8 cellular contexts compared by ENCODE assay signal in genomic region chr2:85595378-85596232, GRCh38. TPM values are rescaled to one million over a fixed set of nuclear protein-coding genes. Genes with fewer than 3 reads are reported as not detected.
A peak's percentile ranks its signal among the peaks of the same experiment; 100 is the strongest.
DNase-seq lines count a peak whose midpoint lies in the region; ATAC-seq and TF ChIP-seq lines count a peak whose summit lies in the region.

Gene RNF181 (plus strand): TSS chr2:85595745. CDS start chr2:85595764, 19 bp downstream.

- H3K4me1 ChIP-seq in suprapubic skin = peaks cover 43% of the 10 kb centered on the region

- H3K36me3 ChIP-seq in GM06990 (ENCODE audit: control insufficient read depth, insufficient read depth, low read length) (peaks cover 8% of the 10 kb centered on the region), suprapubic skin (peaks cover 28% of the 10 kb centered on the region)

- H3K4me3 ChIP-seq in GM06990 (replicated peaks; ENCODE audit: low read depth, low read length) = peak within 1 kb of the TSS; percentile 97
- peak within 1 kb of the TSS; percentile 61 for H3K4me3 ChIP-seq in suprapubic skin

- TF ChIP-seq POLR2A in suprapubic skin (IDR thresholded peaks at IDR 0.05) = peak; percentile 51 to 80

- ATAC-seq in HG02588 (IDR thresholded peaks at IDR 0.05; ENCODE audit: unreplicated experiment) (peak; percentile 97), SK-N-SH treated with all-trans-retinoic acid at 6 μM for 48 hours (peak; percentile 99)

- H3K9me3 Mint-ChIP-seq in activated naive CD4-positive, alpha-beta T cell treated with anti-CD3 and anti-CD28 coated beads, Interleukin-2, amount 50 U/mL, for 24 hours = no peaks in the 10 kb centered on the region

- TF ChIP-seq CTCF in GM06990 (IDR thresholded peaks at IDR 0.05; ENCODE audit: insufficient read depth, low read length, poor library complexity, severe bottlenecking) (no peak), suprapubic skin (IDR thresholded peaks at IDR 0.05) (no peak)

- peak within 1 kb of the TSS; percentile 99 for H3K4me3 Mint-ChIP-seq in activated naive CD4-positive, alpha-beta T cell treated with anti-CD3 and anti-CD28 coated beads, Interleukin-2, amount 50 U/mL, for 24 hours

- no peaks in the 10 kb centered on the region for H3K27me3 Mint-ChIP-seq in activated naive CD4-positive, alpha-beta T cell treated with anti-CD3 and anti-CD28 coated beads, Interleukin-2, amount 50 U/mL, for 24 hours

- no peaks in the 10 kb centered on the region for H3K36me3 Mint-ChIP-seq in activated naive CD4-positive, alpha-beta T cell treated with anti-CD3 and anti-CD28 coated beads, Interleukin-2, amount 50 U/mL, for 24 hours

- under 1% methylated on average over 27 of the region's 46 CpGs for WGBS in suprapubic skin

- no peak for TF ChIP-seq EP300 in suprapubic skin (IDR thresholded peaks at IDR 0.05)

- H3K27me3 ChIP-seq in GM06990 (replicated peaks; ENCODE audit: control insufficient read depth, insufficient read depth, low read length) (no peaks in the 10 kb centered on the region), suprapubic skin (no peaks in the 10 kb centered on the region)

- peaks cover 36% of the 10 kb centered on the region for H3K4me1 Mint-ChIP-seq in activated naive CD4-positive, alpha-beta T cell treated with anti-CD3 and anti-CD28 coated beads, Interleukin-2, amount 50 U/mL, for 24 hours

- peak; percentile 88 for DNase-seq in GM06990 (ENCODE audit: extremely low read depth, insufficient read length)
- DNase-seq in NCI-H1092 (lab: John Stamatoyannopoulos, UW) = peak; percentile 94
- DNase-seq in globus pallidus (ENCODE audit: low spot score) = peak; percentile 99
- peak; percentile 73 to 99 (median 97) for DNase-seq in nucleus accumbens (lab: John Stamatoyannopoulos, UW)
- peak; percentile 98 for DNase-seq in suprapubic skin (ENCODE audit: low spot score in 2 of 2)

- no peaks in the 10 kb centered on the region for H3K9me3 ChIP-seq in suprapubic skin

- H3K27ac Mint-ChIP-seq in activated naive CD4-positive, alpha-beta T cell treated with anti-CD3 and anti-CD28 coated beads, Interleukin-2, amount 50 U/mL, for 24 hours = peak within 1 kb of the TSS; percentile 97

- H3K27ac ChIP-seq in suprapubic skin = peak within 1 kb of the TSS; percentile 83

TF ChIP-seq in SK-N-SH treated with all-trans-retinoic acid at 6 μM for 48 hours, 23 proteins besides CTCF, POLR2A, EP300 and RAD21:
- no peak for TF ChIP-seq TOX (CRISPR knock-in tag; IDR thresholded peaks at IDR 0.05; ENCODE audit: borderline replicate concordance)
- no peak for TF ChIP-seq POU6F1 (CRISPR knock-in tag; IDR thresholded peaks at IDR 0.05; ENCODE audit: borderline replicate concordance, low read depth)
- TF ChIP-seq ESRRG (CRISPR knock-in tag; IDR thresholded peaks at IDR 0.05) = no peak
- no peak for TF ChIP-seq CSRNP3 (CRISPR knock-in tag; IDR thresholded peaks at IDR 0.05)
- TF ChIP-seq PATZ1 (CRISPR knock-in tag; IDR thresholded peaks at IDR 0.05; ENCODE audit: borderline replicate concordance) = no peak
- no peak for TF ChIP-seq ISL1 (CRISPR knock-in tag; IDR thresholded peaks at IDR 0.05)
- TF ChIP-seq RARB (CRISPR knock-in tag; IDR thresholded peaks at IDR 0.05) = no peak
- no peak for TF ChIP-seq ARNTL (CRISPR knock-in tag; IDR thresholded peaks at IDR 0.05; ENCODE audit: borderline replicate concordance, low read depth)
- no peak for TF ChIP-seq ZC3H10 (CRISPR knock-in tag; IDR thresholded peaks at IDR 0.05)
- no peak for TF ChIP-seq GLIS3 (CRISPR knock-in tag; IDR thresholded peaks at IDR 0.05)
- TF ChIP-seq CREB5 (CRISPR knock-in tag; IDR thresholded peaks at IDR 0.05; ENCODE audit: low read depth) = no peak
- TF ChIP-seq ZNF565 (CRISPR knock-in tag; conservative IDR thresholded peaks at IDR 0.05; ENCODE audit: low read depth) = no peak
- TF ChIP-seq ZFP30 (CRISPR knock-in tag; IDR thresholded peaks at IDR 0.05) = no peak
- TF ChIP-seq CSDC2 (CRISPR knock-in tag; IDR thresholded peaks at IDR 0.05) = no peak
- TF ChIP-seq TSHZ2 (CRISPR knock-in tag; IDR thresholded peaks at IDR 0.05) = no peak
- no peak for TF ChIP-seq ZNF70 (CRISPR knock-in tag; IDR thresholded peaks at IDR 0.05)
- TF ChIP-seq ZNF8 (CRISPR knock-in tag; IDR thresholded peaks at IDR 0.05) = no peak
- TF ChIP-seq SNAI2 (CRISPR knock-in tag; IDR thresholded peaks at IDR 0.05) = no peak
- no peak for TF ChIP-seq TCF4 (CRISPR knock-in tag; IDR thresholded peaks at IDR 0.05; ENCODE audit: borderline replicate concordance)
TF ChIP-seq in SK-N-SH treated with all-trans-retinoic acid at 6 μM for 48 hours: peak in this region for 0.

RNA-seq across cellular contexts. Expression of gene RNF181, which starts in this region (rescaled TPM):
- total RNA-seq in suprapubic skin = 100 to 1,000 TPM in 3 of 4 donors, 10 to 100 TPM in 1; 89.9 to 127 (median 110) TPM

Comparison
In these comparisons a context has a peak if more than half of its experiments do, and no peak if none do; other contexts are left out.
1. Peak in every context shown above with its lines: DNase-seq, ATAC-seq, H3K4me3 ChIP-seq and H3K27ac ChIP-seq.